ENCODE assay signal across 2 cellular contexts in the genomic region with DNA sequence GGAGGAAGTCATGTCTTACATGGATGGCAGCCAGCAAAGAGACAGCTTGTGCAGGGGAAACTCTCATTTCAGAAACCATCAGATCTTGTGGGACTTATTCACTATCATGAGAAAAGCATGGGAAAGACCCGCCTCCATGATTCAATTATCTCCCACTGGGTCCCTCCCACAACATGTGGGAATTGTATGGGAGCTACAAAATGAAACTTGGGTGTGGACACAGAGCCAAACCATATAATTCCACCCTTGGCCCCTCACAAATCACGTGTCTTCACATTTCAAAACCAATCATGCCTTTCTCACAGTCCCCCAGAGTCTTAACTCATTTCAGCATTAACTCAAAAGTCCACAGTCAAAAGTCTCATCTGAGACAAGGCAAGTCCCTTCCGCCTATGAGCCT. TPM values are rescaled to one million over a fixed set of nuclear protein-coding genes. Genes with fewer than 3 reads are reported as not detected.
"Had no signal": no experiment of that assay in that cellular context is flagged by ENCODE, and none has a peak within 500 bp of the region (broad histone marks: within the 10 kb centered on the region; RNA-seq: fewer than 3 reads in every experiment).

No MANE protein-coding gene starts in this region.

RNA-seq across cellular contexts. Expression of gene GNA14, which starts 42.0 kb away (rescaled TPM):
- total RNA-seq: HepG2, HT1080 had no signal
